ENCODE assay signal across 1 cellular context in the genomic region with DNA sequence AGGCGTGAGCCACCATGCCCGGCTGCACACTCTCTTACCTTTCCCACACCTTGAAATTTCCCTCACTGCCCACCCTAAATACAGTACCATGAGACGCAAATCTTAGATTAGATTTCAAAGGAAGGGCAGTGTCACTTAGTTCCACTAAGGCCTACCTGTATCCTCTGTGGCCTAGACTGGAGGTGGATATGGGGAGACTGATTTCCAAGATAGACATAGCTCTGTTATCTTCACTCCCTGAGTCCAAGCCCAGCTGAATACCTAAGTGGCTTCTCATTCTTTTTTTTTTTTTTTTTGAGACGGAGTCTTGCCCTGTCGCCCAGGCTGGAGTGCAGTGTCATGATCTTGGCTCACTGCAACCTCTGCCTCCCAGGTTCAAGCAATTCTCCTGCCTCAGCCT.
TF ChIP-seq lines count a peak whose summit lies in the region.

No MANE protein-coding gene starts in this region.

TF ChIP-seq in WTC11, 78 proteins besides CTCF, POLR2A, EP300 and RAD21:
- TF ChIP-seq, protein P1, sequence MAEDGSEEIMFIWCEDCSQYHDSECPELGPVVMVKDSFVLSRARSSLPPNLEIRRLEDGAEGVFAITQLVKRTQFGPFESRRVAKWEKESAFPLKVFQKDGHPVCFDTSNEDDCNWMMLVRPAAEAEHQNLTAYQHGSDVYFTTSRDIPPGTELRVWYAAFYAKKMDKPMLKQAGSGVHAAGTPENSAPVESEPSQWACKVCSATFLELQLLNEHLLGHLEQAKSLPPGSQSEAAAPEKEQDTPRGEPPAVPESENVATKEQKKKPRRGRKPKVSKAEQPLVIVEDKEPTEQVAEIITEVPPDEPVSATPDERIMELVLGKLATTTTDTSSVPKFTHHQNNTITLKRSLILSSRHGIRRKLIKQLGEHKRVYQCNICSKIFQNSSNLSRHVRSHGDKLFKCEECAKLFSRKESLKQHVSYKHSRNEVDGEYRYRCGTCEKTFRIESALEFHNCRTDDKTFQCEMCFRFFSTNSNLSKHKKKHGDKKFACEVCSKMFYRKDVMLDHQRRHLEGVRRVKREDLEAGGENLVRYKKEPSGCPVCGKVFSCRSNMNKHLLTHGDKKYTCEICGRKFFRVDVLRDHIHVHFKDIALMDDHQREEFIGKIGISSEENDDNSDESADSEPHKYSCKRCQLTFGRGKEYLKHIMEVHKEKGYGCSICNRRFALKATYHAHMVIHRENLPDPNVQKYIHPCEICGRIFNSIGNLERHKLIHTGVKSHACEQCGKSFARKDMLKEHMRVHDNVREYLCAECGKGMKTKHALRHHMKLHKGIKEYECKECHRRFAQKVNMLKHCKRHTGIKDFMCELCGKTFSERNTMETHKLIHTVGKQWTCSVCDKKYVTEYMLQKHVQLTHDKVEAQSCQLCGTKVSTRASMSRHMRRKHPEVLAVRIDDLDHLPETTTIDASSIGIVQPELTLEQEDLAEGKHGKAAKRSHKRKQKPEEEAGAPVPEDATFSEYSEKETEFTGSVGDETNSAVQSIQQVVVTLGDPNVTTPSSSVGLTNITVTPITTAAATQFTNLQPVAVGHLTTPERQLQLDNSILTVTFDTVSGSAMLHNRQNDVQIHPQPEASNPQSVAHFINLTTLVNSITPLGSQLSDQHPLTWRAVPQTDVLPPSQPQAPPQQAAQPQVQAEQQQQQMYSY (CRISPR knock-in tag; IDR thresholded peaks at IDR 0.05): no peak
- TF ChIP-seq ZSCAN18 (CRISPR knock-in tag; IDR thresholded peaks at IDR 0.05): no peak
- no peak for TF ChIP-seq RORB (CRISPR knock-in tag; IDR thresholded peaks at IDR 0.05)
- TF ChIP-seq ZNF263 (CRISPR knock-in tag; IDR thresholded peaks at IDR 0.05; ENCODE audit: low read depth): no peak
- TF ChIP-seq SMAD3 (CRISPR knock-in tag; IDR thresholded peaks at IDR 0.05; ENCODE audit: borderline replicate concordance): no peak
- no peak for TF ChIP-seq ATF2 (CRISPR knock-in tag; IDR thresholded peaks at IDR 0.05; ENCODE audit: borderline replicate concordance, low read depth)
- TF ChIP-seq, protein P2, sequence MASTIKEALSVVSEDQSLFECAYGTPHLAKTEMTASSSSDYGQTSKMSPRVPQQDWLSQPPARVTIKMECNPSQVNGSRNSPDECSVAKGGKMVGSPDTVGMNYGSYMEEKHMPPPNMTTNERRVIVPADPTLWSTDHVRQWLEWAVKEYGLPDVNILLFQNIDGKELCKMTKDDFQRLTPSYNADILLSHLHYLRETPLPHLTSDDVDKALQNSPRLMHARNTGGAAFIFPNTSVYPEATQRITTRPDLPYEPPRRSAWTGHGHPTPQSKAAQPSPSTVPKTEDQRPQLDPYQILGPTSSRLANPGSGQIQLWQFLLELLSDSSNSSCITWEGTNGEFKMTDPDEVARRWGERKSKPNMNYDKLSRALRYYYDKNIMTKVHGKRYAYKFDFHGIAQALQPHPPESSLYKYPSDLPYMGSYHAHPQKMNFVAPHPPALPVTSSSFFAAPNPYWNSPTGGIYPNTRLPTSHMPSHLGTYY (CRISPR knock-in tag; IDR thresholded peaks at IDR 0.05): no peak
- no peak for TF ChIP-seq PRRX2 (CRISPR knock-in tag; IDR thresholded peaks at IDR 0.05)
- no peak for TF ChIP-seq TEAD4 (CRISPR knock-in tag; IDR thresholded peaks at IDR 0.05)
